17 cellular contexts compared by ENCODE assay signal in genomic region chr22:46744581-46744980, GRCh38.
"Had no signal": no experiment of that assay in that cellular context is flagged by ENCODE, and none has a peak within 500 bp of the region (broad histone marks: within the 10 kb centered on the region; RNA-seq: fewer than 3 reads in every experiment).

No MANE protein-coding gene starts in this region.

- H3K36me3 Mint-ChIP-seq: natural killer cell treated with Interleukin-12 subunit alpha and Interleukin-12 subunit beta and Interleukin-15 and Interleukin-18, amount 100 ng/mL, for 72 hours had no signal

- H3K27me3 Mint-ChIP-seq: activated naive CD8-positive, alpha-beta T cell treated with anti-CD3 and anti-CD28 coated beads, Interleukin-2, amount 50 U/mL, for 24 hours; effector memory CD8-positive, alpha-beta T cell; natural killer cell treated with Interleukin-12 subunit alpha and Interleukin-12 subunit beta and Interleukin-15 and Interleukin-18, amount 100 ng/mL, for 72 hours had no signal

- H3K36me3 ChIP-seq: breast epithelium, tibial nerve had no signal

- H3K4me3 Mint-ChIP-seq: activated naive CD8-positive, alpha-beta T cell treated with anti-CD3 and anti-CD28 coated beads, Interleukin-2, amount 50 U/mL, for 24 hours; dendritic cell treated with granulocyte-macrophage colony-stimulating factor and Interleukin-4, amounts not matched to agents 40 ng/mL and 50 ng/mL, for 4 days; effector memory CD8-positive, alpha-beta T cell; natural killer cell treated with Interleukin-12 subunit alpha and Interleukin-12 subunit beta and Interleukin-15 and Interleukin-18, amount 100 ng/mL, for 72 hours had no signal

- H3K9me3 Mint-ChIP-seq: activated naive CD8-positive, alpha-beta T cell treated with anti-CD3 and anti-CD28 coated beads, Interleukin-2, amount 50 U/mL, for 24 hours; effector memory CD8-positive, alpha-beta T cell; natural killer cell treated with Interleukin-12 subunit alpha and Interleukin-12 subunit beta and Interleukin-15 and Interleukin-18, amount 100 ng/mL, for 72 hours had no signal

- H3K9me3 ChIP-seq: breast epithelium, tibial nerve had no signal

- H3K4me1 ChIP-seq: breast epithelium had no signal

- H3K4me3 ChIP-seq: breast epithelium, tibial nerve had no signal

- DNase-seq: activated CD4-positive, CD25-positive, alpha-beta regulatory T cell treated with anti-CD3 and anti-CD28 coated beads, Interleukin-2, amount 50 U/mL, for 72 hours; activated naive CD4-positive, alpha-beta T cell; activated naive CD8-positive, alpha-beta T cell treated with anti-CD3 and anti-CD28 coated beads, Interleukin-2, amount 50 U/mL, for 24 hours; cerebellar nuclear complex; effector memory CD8-positive, alpha-beta T cell; foreskin keratinocyte; glutamatergic neuron; nucleus accumbens; stimulated activated CD4-positive, alpha-beta T cell treated with anti-CD3 and anti-CD28 coated beads, Interleukin-15, amount 100 ng/mL, for 24 hours; stimulated activated CD4-positive, alpha-beta T cell treated with anti-CD3 and anti-CD28 coated beads, Interleukin-4, amount 100 ng/mL, for 1 hour; stimulated activated naive CD4-positive, alpha-beta T cell; substantia nigra; T-helper 9 cell had no signal

- H3K27ac Mint-ChIP-seq: activated naive CD8-positive, alpha-beta T cell treated with anti-CD3 and anti-CD28 coated beads, Interleukin-2, amount 50 U/mL, for 24 hours; dendritic cell treated with granulocyte-macrophage colony-stimulating factor and Interleukin-4, amounts not matched to agents 40 ng/mL and 50 ng/mL, for 4 days; effector memory CD8-positive, alpha-beta T cell; natural killer cell treated with Interleukin-12 subunit alpha and Interleukin-12 subunit beta and Interleukin-15 and Interleukin-18, amount 100 ng/mL, for 72 hours had no signal

- H3K27ac ChIP-seq: breast epithelium, foreskin keratinocyte, tibial nerve had no signal

- ATAC-seq: activated naive CD8-positive, alpha-beta T cell treated with anti-CD3 and anti-CD28 coated beads, Interleukin-2, amount 50 U/mL, for 24 hours; effector memory CD8-positive, alpha-beta T cell; foreskin keratinocyte; natural killer cell treated with Interleukin-12 subunit alpha and Interleukin-12 subunit beta and Interleukin-15 and Interleukin-18, amount 100 ng/mL, for 72 hours had no signal
